In the genomic region with DNA sequence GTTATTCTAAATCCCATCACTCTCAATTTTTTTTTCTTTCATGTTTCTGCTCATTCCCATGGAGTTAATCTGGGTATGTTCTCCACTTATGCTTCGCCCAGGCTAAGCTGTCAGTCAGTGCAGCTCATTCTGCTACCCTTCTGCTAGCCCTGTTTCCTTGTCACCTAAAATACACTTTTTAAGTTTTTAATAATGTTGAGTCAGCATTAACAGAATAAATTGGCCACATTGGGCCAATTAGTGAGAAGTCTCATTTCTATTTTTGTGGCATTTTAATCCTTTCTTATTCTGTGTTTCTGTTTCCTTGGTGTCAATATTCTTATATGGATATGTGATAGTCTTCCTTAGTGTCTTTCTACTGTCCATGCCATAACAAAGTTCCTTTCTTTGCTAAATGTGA, we compare ENCODE assay signal across 32 cellular contexts.
"Had no signal": no experiment of that assay in that cellular context is flagged by ENCODE, and none has a peak within 500 bp of the region (broad histone marks: within the 10 kb centered on the region; RNA-seq: fewer than 3 reads in every experiment).

No MANE protein-coding gene starts in this region.

- H3K4me3 Mint-ChIP-seq: activated CD4-positive, alpha-beta memory T cell treated with anti-CD3 and anti-CD28 coated beads, Interleukin-2, amount 10 ng/mL, durations not matched to agents 7 days and 5 days; activated CD4-positive, alpha-beta T cell treated with anti-CD3 and anti-CD28 coated beads for 36 hours; activated CD4-positive, alpha-beta T cell treated with anti-CD3 and anti-CD28 coated beads, Interleukin-2, amount 10 ng/mL, durations not matched to agents 24 days and 14 days; activated naive CD8-positive, alpha-beta T cell; activated T-cell treated with anti-CD3 and anti-CD28 coated beads, Interleukin-2, amount 50 U/mL, for 24 hours; activated T-cell treated with anti-CD3 and anti-CD28 coated beads, Interleukin-2, amount 50 U/mL, for 72 hours; activated T-helper 17 cell treated with anti-CD3 and anti-CD28 coated beads, Interleukin-2, amount 50 U/mL, for 72 hours; effector memory CD8-positive, alpha-beta T cell; T-helper 17 cell; T-helper 2 cell treated with Interferon-gamma antibody and Interleukin-4, amounts not matched to agents 5 μg/mL and 100 μg/mL, for 36 hours had no signal

- H3K4me1 ChIP-seq: body of pancreas, esophagus muscularis mucosa, foreskin keratinocyte, gastrocnemius medialis had no signal

- H3K27me3 Mint-ChIP-seq: activated CD4-positive, alpha-beta memory T cell treated with anti-CD3 and anti-CD28 coated beads, Interleukin-2, amount 10 ng/mL, durations not matched to agents 7 days and 5 days; activated CD4-positive, alpha-beta T cell treated with anti-CD3 and anti-CD28 coated beads for 36 hours; activated CD4-positive, alpha-beta T cell treated with anti-CD3 and anti-CD28 coated beads, Interleukin-2, amount 10 ng/mL, durations not matched to agents 24 days and 14 days; activated naive CD8-positive, alpha-beta T cell; activated T-cell treated with anti-CD3 and anti-CD28 coated beads, Interleukin-2, amount 50 U/mL, for 24 hours; activated T-helper 17 cell treated with anti-CD3 and anti-CD28 coated beads, Interleukin-2, amount 50 U/mL, for 72 hours; effector memory CD8-positive, alpha-beta T cell; T-helper 17 cell had no signal

- DNase-seq: activated CD4-positive, alpha-beta memory T cell treated with anti-CD3 and anti-CD28 coated beads, Interleukin-2, amount 10 ng/mL, durations not matched to agents 7 days and 5 days; activated CD4-positive, alpha-beta T cell treated with anti-CD3 and anti-CD28 coated beads for 36 hours; activated CD4-positive, alpha-beta T cell treated with anti-CD3 and anti-CD28 coated beads, Interleukin-2, amount 10 ng/mL, durations not matched to agents 24 days and 14 days; activated CD4-positive, CD25-positive, alpha-beta regulatory T cell; activated CD4-positive, CD25-positive, alpha-beta regulatory T cell treated with anti-CD3 and anti-CD28 coated beads, Interleukin-2, amount 50 U/mL, for 72 hours; activated CD8-positive, alpha-beta memory T cell treated with anti-CD3 and anti-CD28 coated beads, Interleukin-2, amount 50 U/mL, for 48 hours; activated effector memory CD4-positive, alpha-beta T cell treated with Interleukin-2 at 50 U/mL for 16 hours; activated gamma-delta T cell treated with Interleukin-2 at 50 U/mL for 16 hours; activated naive CD4-positive, alpha-beta T cell treated with anti-CD3 and anti-CD28 coated beads, Interleukin-2, amount 50 U/mL, for 16 hours; activated naive CD4-positive, alpha-beta T cell treated with Interleukin-2 at 50 U/mL for 16 hours; activated T-cell treated with anti-CD3 and anti-CD28 coated beads for 4 hours; activated T-cell treated with anti-CD3 and anti-CD28 coated beads, Interleukin-2, amount 50 U/mL, for 24 hours; activated T-cell treated with anti-CD3 and anti-CD28 coated beads, Interleukin-2, amount 50 U/mL, for 72 hours; amygdala; aorta; body of pancreas; caudate nucleus; cortex of kidney; dermis blood vessel endothelial cell; effector CD4-positive, alpha-beta T cell; effector memory CD8-positive, alpha-beta T cell; erythroblast; foreskin keratinocyte; gastrocnemius medialis; T-helper 1 cell; T-helper 17 cell; T1000; WERI-Rb-1 had no signal

- H3K36me3 ChIP-seq: esophagus muscularis mucosa, gastrocnemius medialis had no signal

- H3K27ac ChIP-seq: body of pancreas, esophagus muscularis mucosa, foreskin keratinocyte, gastrocnemius medialis, WERI-Rb-1 had no signal

- H3K27ac Mint-ChIP-seq: activated CD4-positive, alpha-beta memory T cell treated with anti-CD3 and anti-CD28 coated beads, Interleukin-2, amount 10 ng/mL, durations not matched to agents 7 days and 5 days; activated CD4-positive, alpha-beta T cell treated with anti-CD3 and anti-CD28 coated beads for 36 hours; activated CD4-positive, alpha-beta T cell treated with anti-CD3 and anti-CD28 coated beads, Interleukin-2, amount 10 ng/mL, durations not matched to agents 24 days and 14 days; activated naive CD8-positive, alpha-beta T cell; activated T-cell treated with anti-CD3 and anti-CD28 coated beads, Interleukin-2, amount 50 U/mL, for 24 hours; activated T-cell treated with anti-CD3 and anti-CD28 coated beads, Interleukin-2, amount 50 U/mL, for 72 hours; activated T-helper 17 cell treated with anti-CD3 and anti-CD28 coated beads, Interleukin-2, amount 50 U/mL, for 72 hours; effector memory CD8-positive, alpha-beta T cell; T-helper 17 cell; T-helper 2 cell treated with Interferon-gamma antibody and Interleukin-4, amounts not matched to agents 5 μg/mL and 100 μg/mL, for 36 hours had no signal

- H3K27me3 ChIP-seq: body of pancreas, esophagus muscularis mucosa, foreskin keratinocyte, gastrocnemius medialis had no signal

- H3K4me3 ChIP-seq: body of pancreas, esophagus muscularis mucosa, gastrocnemius medialis had no signal

- ATAC-seq: activated CD4-positive, alpha-beta T cell treated with anti-CD3 and anti-CD28 coated beads for 36 hours; activated T-cell treated with anti-CD3 and anti-CD28 coated beads, Interleukin-2, amount 50 U/mL, for 72 hours; activated T-helper 17 cell treated with anti-CD3 and anti-CD28 coated beads, Interleukin-2, amount 50 U/mL, for 72 hours; body of pancreas; effector memory CD8-positive, alpha-beta T cell; foreskin keratinocyte; gastrocnemius medialis; T-helper 17 cell had no signal

- H3K36me3 Mint-ChIP-seq: activated naive CD8-positive, alpha-beta T cell had no signal

- H3K4me1 Mint-ChIP-seq: activated CD4-positive, alpha-beta memory T cell treated with anti-CD3 and anti-CD28 coated beads, Interleukin-2, amount 10 ng/mL, durations not matched to agents 7 days and 5 days; activated CD4-positive, alpha-beta T cell treated with anti-CD3 and anti-CD28 coated beads for 36 hours; activated CD4-positive, alpha-beta T cell treated with anti-CD3 and anti-CD28 coated beads, Interleukin-2, amount 10 ng/mL, durations not matched to agents 24 days and 14 days; T-helper 17 cell had no signal

- H3K9me3 ChIP-seq: body of pancreas, esophagus muscularis mucosa, gastrocnemius medialis had no signal
